18 cellular contexts compared by ENCODE assay signal in genomic region chr4:168628251-168628650, GRCh38.
DNase-seq lines count a peak whose midpoint lies in the region; ATAC-seq, FAIRE-seq and TF ChIP-seq lines count a peak whose summit lies in the region.
"Had no signal": no experiment of that assay in that cellular context is flagged by ENCODE, and none has a peak within 500 bp of the region (broad histone marks: within the 10 kb centered on the region; RNA-seq: fewer than 3 reads in every experiment).

No MANE protein-coding gene starts in this region.

- H3K27ac ChIP-seq in cardiac muscle cell (peak overlapping the region; percentile 27), left ventricle myocardium inferior (replicated peaks) (no peak overlapping the region), psoas muscle (peak overlapping the region; percentile 51), upper lobe of right lung (no peak overlapping the region)
- H3K27ac ChIP-seq: BLaER1 had no signal

- H3K9me3 Mint-ChIP-seq in nephron progenitor cell, result no peaks in the 10 kb centered on the region
- H3K9me3 Mint-ChIP-seq: GM23338, H9 had no signal

- peak; percentile 79 for FAIRE-seq in bronchial epithelial cell (lab: Jason Lieb, UNC)
- FAIRE-seq: GM12891, HepG2 had no signal

- H3K4me3 ChIP-seq in cardiac muscle cell (no peak overlapping the region), left ventricle myocardium inferior (no peak overlapping the region), bronchial epithelial cell (ENCODE audit: low read depth, low read length) (no peak overlapping the region), psoas muscle (no peak overlapping the region), upper lobe of right lung (no peak overlapping the region), MG63 (no peak overlapping the region)
- H3K4me3 ChIP-seq: BLaER1, GM23338 had no signal

- H3K4me3 Mint-ChIP-seq in nephron progenitor cell, result no peak overlapping the region
- H3K4me3 Mint-ChIP-seq: CD8-positive, alpha-beta memory T cell; GM23338; H9 had no signal

- H3K27me3 ChIP-seq in cardiac muscle cell, result no peaks in the 10 kb centered on the region
- H3K27me3 ChIP-seq in left ventricle myocardium inferior (ENCODE audit: low read depth), result no peaks in the 10 kb centered on the region
- no peaks in the 10 kb centered on the region for H3K27me3 ChIP-seq in bronchial epithelial cell (ENCODE audit: control insufficient read depth, insufficient read depth, low read length)
- H3K27me3 ChIP-seq in psoas muscle (ENCODE audit: insufficient read depth in 3 of 3, low read length in 2 of 3), result no peaks in the 10 kb centered on the region
- peaks cover 15% of the 10 kb centered on the region for H3K27me3 ChIP-seq in upper lobe of right lung
- no peaks in the 10 kb centered on the region for H3K27me3 ChIP-seq in MG63

- H3K4me1 ChIP-seq in cardiac muscle cell (ENCODE audit: low read depth) (peaks cover 26% of the 10 kb centered on the region), left ventricle myocardium inferior (peaks cover 34% of the 10 kb centered on the region), psoas muscle (peaks cover 16% of the 10 kb centered on the region), upper lobe of right lung (peaks cover 11% of the 10 kb centered on the region)
- H3K4me1 ChIP-seq: Caco-2 had no signal

- no peak for ATAC-seq in psoas muscle
- ATAC-seq in upper lobe of right lung, result no peak
- ATAC-seq: GM23338, HepG2 had no signal

- 85 to 94% (median 87%) methylated on average over 5 of the region's 5 CpGs for WGBS in psoas muscle, 3 donors

- H3K4me1 Mint-ChIP-seq in nephron progenitor cell, result peaks cover 41% of the 10 kb centered on the region

- H3K36me3 ChIP-seq in cardiac muscle cell (no peaks in the 10 kb centered on the region), left ventricle myocardium inferior (no peaks in the 10 kb centered on the region), bronchial epithelial cell (ENCODE audit: control insufficient read depth, insufficient read depth, low read length) (no peaks in the 10 kb centered on the region), psoas muscle (ENCODE audit: insufficient read depth in 1 of 2, low read depth in 1 of 2) (no peaks in the 10 kb centered on the region), upper lobe of right lung (no peaks in the 10 kb centered on the region), MG63 (no peaks in the 10 kb centered on the region)
- H3K36me3 ChIP-seq: BLaER1 had no signal

- intact Hi-C loops in left ventricle myocardium inferior (cut with micrococcal nuclease) (no loop called here), psoas muscle (cut with DNase I) (no loop called here), upper lobe of right lung (cut with DNase I) (no loop called here)

- peak overlapping the region; percentile 6 for H3K27ac Mint-ChIP-seq in nephron progenitor cell
- H3K27ac Mint-ChIP-seq: CD8-positive, alpha-beta memory T cell; GM23338; H9 had no signal

- H3K27me3 Mint-ChIP-seq in nephron progenitor cell (ENCODE audit: low read depth, poor library complexity), result no peaks in the 10 kb centered on the region

- H3K36me3 Mint-ChIP-seq in nephron progenitor cell (ENCODE audit: low read depth), result no peaks in the 10 kb centered on the region
- H3K36me3 Mint-ChIP-seq: CD8-positive, alpha-beta memory T cell had no signal

- TF ChIP-seq CTCF in cardiac muscle cell (IDR thresholded peaks at IDR 0.05; ENCODE audit: low read depth, low read length), result no peak
- no peak for TF ChIP-seq CTCF in left ventricle myocardium inferior (IDR thresholded peaks at IDR 0.05; ENCODE audit: borderline replicate concordance)
- TF ChIP-seq CTCF in bronchial epithelial cell (IDR thresholded peaks at IDR 0.05; ENCODE audit: insufficient read depth, low read length, severe bottlenecking), result no peak
- TF ChIP-seq CTCF in nephron progenitor cell (IDR thresholded peaks at IDR 0.05), result no peak
- TF ChIP-seq CTCF in psoas muscle (IDR thresholded peaks at IDR 0.05), result no peak
- TF ChIP-seq CTCF in upper lobe of right lung (IDR thresholded peaks at IDR 0.05), result no peak

- DNase-seq in cardiac muscle cell (ENCODE audit: low read depth in 1 of 2, low spot score in 1 of 2) (no peak), left ventricle myocardium inferior (no peak), bronchial epithelial cell (ENCODE audit: low read depth) (no peak), nephron progenitor cell (no peak), psoas muscle (no peak), upper lobe of right lung (no peak), MV-4-11 (lab: John Stamatoyannopoulos, UW) (no peak), MG63 (no peak)
- DNase-seq: 8988T; AML-193; Caco-2; CD8-positive, alpha-beta memory T cell; DMS79; H9 had no signal

- no peaks in the 10 kb centered on the region for H3K9me3 ChIP-seq in cardiac muscle cell (ENCODE audit: low read depth)
- H3K9me3 ChIP-seq in left ventricle myocardium inferior (replicated peaks), result no peaks in the 10 kb centered on the region
- H3K9me3 ChIP-seq in psoas muscle, result no peaks in the 10 kb centered on the region
- H3K9me3 ChIP-seq in upper lobe of right lung, result no peaks in the 10 kb centered on the region
- H3K9me3 ChIP-seq in MG63, result no peaks in the 10 kb centered on the region
- H3K9me3 ChIP-seq: BLaER1, Caco-2 had no signal

Comparison
In these comparisons a context has a peak if more than half of its experiments do, and no peak if none do; other contexts are left out.
1. H3K27ac ChIP-seq: peak in cardiac muscle cell (single experiment) and psoas muscle (single experiment); none in left ventricle myocardium inferior (single experiment) and upper lobe of right lung (single experiment).